9 cellular contexts compared by ENCODE assay signal in genomic region chr3:50292924-50293801, GRCh38. TPM values are rescaled to one million over a fixed set of nuclear protein-coding genes. Genes with fewer than 3 reads are reported as not detected.
A peak's percentile ranks its signal among the peaks of the same experiment; 100 is the strongest.
DNase-seq lines count a peak whose midpoint lies in the region; ATAC-seq and TF ChIP-seq lines count a peak whose summit lies in the region.
"Had no signal": no experiment of that assay in that cellular context is flagged by ENCODE, and none has a peak within 500 bp of the region (broad histone marks: within the 10 kb centered on the region; RNA-seq: fewer than 3 reads in every experiment).

No MANE protein-coding gene starts in this region.

- TSS peak; percentile 77 for BruUV-seq in MCF 10A (replicated peaks; lab: Mats Ljungman, UMichigan)

- CTCF ChIA-PET in activated naive CD4-positive, alpha-beta T cell treated with anti-CD3 and anti-CD28 coated beads for 36 hours (lab: Charles Lee) = interaction anchor here (1.5 to 2.8 kb wide), 3 partner anchors 18 to 46 kb away, joined by 4 to 13 read pairs (median 11); no protein-coding TSS in a partner anchor
- CTCF ChIA-PET in MCF 10A (lab: Yijun Ruan, JAX) = interaction anchor here (0.8 to 6.2 kb wide), 3 partner anchors 9 to 46 kb away, joined by 4 to 38 read pairs (median 5); partner anchors contain the start of gene HYAL2

- peak overlapping the region; percentile 44 to 91 (median 78) for H3K4me3 ChIP-seq in upper lobe of left lung

- TF ChIP-seq EP300 in upper lobe of left lung (IDR thresholded peaks at IDR 0.05) = no peak

- POLR2A ChIA-PET in MCF 10A (lab: Yijun Ruan, JAX) = interaction anchor here (0.7 to 2.9 kb wide), 21 partner anchors 10 to 1122 kb away, joined by 3 to 22 read pairs (median 5); partner anchors contain the start of genes CYB561D2, GNAI2, HYAL2 and KLHDC8B

- H3K36me3 Mint-ChIP-seq in activated naive CD4-positive, alpha-beta T cell treated with anti-CD3 and anti-CD28 coated beads for 36 hours (ENCODE audit: low read depth) = peaks cover 22% of the 10 kb centered on the region
- H3K36me3 Mint-ChIP-seq in MCF 10A (ENCODE audit: insufficient read depth, unreplicated experiment) (peaks cover 22% of the 10 kb centered on the region), memory B cell (peaks cover 4% of the 10 kb centered on the region)

- H3K36me3 ChIP-seq in upper lobe of left lung = peaks cover 12 to 27% (median 23%) of the 10 kb centered on the region in 4 donors

- no peaks in the 10 kb centered on the region for H3K27me3 Mint-ChIP-seq in activated naive CD4-positive, alpha-beta T cell treated with anti-CD3 and anti-CD28 coated beads for 36 hours (ENCODE audit: low read depth)
- H3K27me3 Mint-ChIP-seq in MCF 10A (ENCODE audit: insufficient read depth, unreplicated experiment) (no peaks in the 10 kb centered on the region), memory B cell (no peaks in the 10 kb centered on the region)

- 70 to 76% methylated on average over 9 to 14 of the region's 14 CpGs for WGBS in upper lobe of left lung, 2 donors

- intact Hi-C loops in activated naive CD4-positive, alpha-beta T cell treated with anti-CD3 and anti-CD28 coated beads for 36 hours (cut with micrococcal nuclease) = loop anchor here (1.0 kb wide), 8 partner anchors 28 to 507 kb away; partner anchors contain the start of genes CYB561D2, IP6K1, NPRL2 and RBM6
- intact Hi-C loops in MCF 10A (cut with micrococcal nuclease) = no loop called here

- no peak for DNase-seq in activated naive CD4-positive, alpha-beta T cell treated with anti-CD3 and anti-CD28 coated beads for 36 hours
- DNase-seq in activated naive CD4-positive, alpha-beta T cell treated with anti-CD3 and anti-CD28 coated beads, Interleukin-2, amount 50 U/mL, for 16 hours = no peak
- DNase-seq in MCF 10A (ENCODE audit: unreplicated experiment) (no peak), memory B cell (ENCODE audit: low spot score in 2 of 2) (no peak), upper lobe of left lung (peak in 1 of 2 donors; percentile 87), SIG-M5 (lab: John Stamatoyannopoulos, UW) (no peak), NCI-H2081 (lab: John Stamatoyannopoulos, UW) (no peak), nucleus accumbens (lab: John Stamatoyannopoulos, UW) (no peak)

- H3K27ac Mint-ChIP-seq in activated naive CD4-positive, alpha-beta T cell treated with anti-CD3 and anti-CD28 coated beads for 36 hours = peak overlapping the region; percentile 88
- H3K27ac Mint-ChIP-seq in MCF 10A (ENCODE audit: low read depth, unreplicated experiment) (peak overlapping the region; percentile 93), memory B cell (peak overlapping the region; percentile 91)

- peaks cover 20 to 29% (median 25%) of the 10 kb centered on the region in 4 donors for H3K4me1 ChIP-seq in upper lobe of left lung

- no peaks in the 10 kb centered on the region for H3K27me3 ChIP-seq in upper lobe of left lung

- H3K27ac ChIP-seq in upper lobe of left lung = peak overlapping the region; percentile 84 to 94 (median 92)

- ATAC-seq in memory B cell (ENCODE audit: low read depth) = no peak
- ATAC-seq in upper lobe of left lung (ENCODE audit: low FRiP score in 2 of 2) = no peak

- no peaks in the 10 kb centered on the region for H3K9me3 Mint-ChIP-seq in activated naive CD4-positive, alpha-beta T cell treated with anti-CD3 and anti-CD28 coated beads for 36 hours
- H3K9me3 Mint-ChIP-seq in MCF 10A (ENCODE audit: unreplicated experiment) (no peaks in the 10 kb centered on the region), memory B cell (no peaks in the 10 kb centered on the region)

- H3K4me3 Mint-ChIP-seq in activated naive CD4-positive, alpha-beta T cell treated with anti-CD3 and anti-CD28 coated beads for 36 hours = peak overlapping the region; percentile 91
- H3K4me3 Mint-ChIP-seq in MCF 10A (ENCODE audit: unreplicated experiment) (peak overlapping the region; percentile 96), memory B cell (peak overlapping the region; percentile 85)

- H3K9me3 ChIP-seq in upper lobe of left lung = no peaks in the 10 kb centered on the region

- TF ChIP-seq CTCF in MCF 10A (IDR thresholded peaks at IDR 0.05; ENCODE audit: unreplicated experiment) (no peak), upper lobe of left lung (IDR thresholded peaks at IDR 0.05) (no peak)

- H3K4me1 Mint-ChIP-seq in activated naive CD4-positive, alpha-beta T cell treated with anti-CD3 and anti-CD28 coated beads for 36 hours (ENCODE audit: low read depth) = peaks cover 30% of the 10 kb centered on the region
- H3K4me1 Mint-ChIP-seq in MCF 10A (ENCODE audit: insufficient read depth, unreplicated experiment) (peaks cover 18% of the 10 kb centered on the region), memory B cell (peaks cover 27% of the 10 kb centered on the region)

- TF ChIP-seq POLR2A in upper lobe of left lung (IDR thresholded peaks at IDR 0.05) = no peak

RNA-seq across cellular contexts. Expression of gene IFRD2, which starts 0.9 kb away (rescaled TPM):
- total RNA-seq in activated naive CD4-positive, alpha-beta T cell treated with anti-CD3 and anti-CD28 coated beads for 36 hours = 100 to 1,000 TPM; 117 to 125 TPM
- total RNA-seq in MCF 10A (2022) (135 and 182 TPM in 2 replicates), upper lobe of left lung (100 to 1,000 TPM in 2 of 6 donors, 10 to 100 TPM in 4; 45.4 to 126 (median 77.5) TPM)

RNA-seq across cellular contexts. Expression of gene HYAL3, which starts 6.0 kb away (rescaled TPM):
- total RNA-seq in activated naive CD4-positive, alpha-beta T cell treated with anti-CD3 and anti-CD28 coated beads for 36 hours = under 1 TPM; 0.74 to 0.88 TPM
- 2.3 and 4.7 TPM in 2 replicates for total RNA-seq in MCF 10A (2022)
- total RNA-seq in upper lobe of left lung = 1 to 10 TPM in 5 of 6 donors, under 1 TPM in 1; 0.33 to 5.7 (median 3.1) TPM

RNA-seq across cellular contexts. Expression of gene NAA80, which starts 6.0 kb away (rescaled TPM):
- total RNA-seq in activated naive CD4-positive, alpha-beta T cell treated with anti-CD3 and anti-CD28 coated beads for 36 hours = 10 to 100 TPM in 1 of 2 experiments, 1 to 10 TPM in 1; 7.9 to 10.5 TPM
- total RNA-seq in MCF 10A (2022) = 11.4 and 12.4 TPM in 2 replicates
- total RNA-seq in upper lobe of left lung = 10 to 100 TPM; 12.1 to 34.5 (median 15.1) TPM

RNA-seq across cellular contexts. Expression of gene HYAL1, which starts 10.2 kb away (rescaled TPM):
- total RNA-seq in activated naive CD4-positive, alpha-beta T cell treated with anti-CD3 and anti-CD28 coated beads for 36 hours = not detected
- 0.42 and 0.70 TPM in 2 replicates for total RNA-seq in MCF 10A (2022)
- total RNA-seq in upper lobe of left lung = 10 to 100 TPM; 22.0 to 99.1 (median 63.0) TPM

RNA-seq across cellular contexts. Expression of gene LSMEM2, which starts 14.3 kb away (rescaled TPM):
- total RNA-seq in activated naive CD4-positive, alpha-beta T cell treated with anti-CD3 and anti-CD28 coated beads for 36 hours = not detected
- total RNA-seq in MCF 10A (2022) (0.20 TPM in 1 of 2 replicates, not detected in the other), upper lobe of left lung (under 1 TPM in 2 of 6 donors, not detected in 4; 0.14 to 0.59 TPM)
- total RNA-seq: renal cortical epithelial cell had no signal
